Comparison of ENCODE assay signal across 9 cellular contexts in genomic region chr18:48137354-48138208, GRCh38.
A peak's percentile ranks its signal among the peaks of the same experiment; 100 is the strongest.
DNase-seq lines count a peak whose midpoint lies in the region; ATAC-seq and TF ChIP-seq lines count a peak whose summit lies in the region.
"Had no signal": no experiment of that assay in that cellular context is flagged by ENCODE, and none has a peak within 500 bp of the region (broad histone marks: within the 10 kb centered on the region; RNA-seq: fewer than 3 reads in every experiment).

No MANE protein-coding gene starts in this region.

- H3K36me3 ChIP-seq in CD4-positive, alpha-beta memory T cell (ENCODE audit: insufficient read depth, low read length): no peaks in the 10 kb centered on the region
- H3K36me3 ChIP-seq in ectodermal cell (ENCODE audit: control insufficient read depth, insufficient read depth, low read length): no peaks in the 10 kb centered on the region
- H3K36me3 ChIP-seq in MG63: no peaks in the 10 kb centered on the region

- POLR2A ChIA-PET in CD4-positive, alpha-beta memory T cell (lab: Charles Lee; ENCODE audit: partially characterized antibody): no interaction called here

- CTCF ChIA-PET in CD4-positive, alpha-beta memory T cell (lab: Charles Lee; ENCODE audit: partially characterized antibody): no interaction called here

- peaks cover 8% of the 10 kb centered on the region for H3K27me3 ChIP-seq in CD4-positive, alpha-beta memory T cell (ENCODE audit: insufficient read depth, low read length)
- H3K27me3 ChIP-seq in ectodermal cell (ENCODE audit: control insufficient read depth, insufficient read depth, low read length, poor library complexity, severe bottlenecking): peaks cover 61% of the 10 kb centered on the region
- H3K27me3 ChIP-seq in MG63: peaks cover 10% of the 10 kb centered on the region

- no peak overlapping the region for H3K27ac Mint-ChIP-seq in CD4-positive, alpha-beta memory T cell
- H3K27ac Mint-ChIP-seq in natural killer cell: no peak overlapping the region
- H3K27ac Mint-ChIP-seq: immature natural killer cell had no signal

- ATAC-seq in natural killer cell: no peak
- no peak for ATAC-seq in activated CD4-positive, CD25-positive, alpha-beta regulatory T cell treated with anti-CD3 and anti-CD28 coated beads, Interleukin-2, amount 50 U/mL, for 24 hours
- ATAC-seq in HG03460 (IDR thresholded peaks at IDR 0.05; ENCODE audit: unreplicated experiment): no peak

- no peaks in the 10 kb centered on the region for H3K9me3 Mint-ChIP-seq in CD4-positive, alpha-beta memory T cell
- H3K9me3 Mint-ChIP-seq in natural killer cell: no peaks in the 10 kb centered on the region
- H3K9me3 Mint-ChIP-seq: immature natural killer cell had no signal

- H3K4me3 Mint-ChIP-seq in CD4-positive, alpha-beta memory T cell: peak overlapping the region; percentile 36 to 81 (median 65)
- H3K4me3 Mint-ChIP-seq in natural killer cell: peak overlapping the region; percentile 58

- H3K27ac ChIP-seq in CD4-positive, alpha-beta memory T cell (ENCODE audit: low read depth, low read length): no peak overlapping the region
- no peak overlapping the region for H3K27ac ChIP-seq in ectodermal cell (ENCODE audit: insufficient read depth, low read depth, low read length, poor library complexity, severe bottlenecking)

- 45 to 50% methylated on average over 12 to 13 of the region's 13 CpGs for WGBS in ectodermal cell, 2 experiments

- DNase-seq in CD4-positive, alpha-beta memory T cell: no peak
- DNase-seq in LoVo (ENCODE audit: low spot score) (peak; percentile 64), natural killer cell (no peak), MG63 (no peak), epidermal melanocyte (ENCODE audit: insufficient read length, low spot score) (no peak)
- DNase-seq: immature natural killer cell had no signal

- no peak for TF ChIP-seq CTCF in natural killer cell (IDR thresholded peaks at IDR 0.05)

- peaks cover 8% of the 10 kb centered on the region for H3K4me1 ChIP-seq in CD4-positive, alpha-beta memory T cell (ENCODE audit: insufficient read depth, low read length)
- peaks cover 13% of the 10 kb centered on the region for H3K4me1 ChIP-seq in ectodermal cell (ENCODE audit: control insufficient read depth, insufficient read depth, low read length)

- peaks cover 31 to 40% of the 10 kb centered on the region in 2 donors for H3K27me3 Mint-ChIP-seq in CD4-positive, alpha-beta memory T cell
- H3K27me3 Mint-ChIP-seq in natural killer cell (ENCODE audit: low read depth in 2 of 2): peaks cover 46 to 50% of the 10 kb centered on the region in 2 donors

- no peaks in the 10 kb centered on the region for H3K9me3 ChIP-seq in CD4-positive, alpha-beta memory T cell (ENCODE audit: control insufficient read depth in 1 of 2, low read length in 2 of 2)
- no peaks in the 10 kb centered on the region for H3K9me3 ChIP-seq in ectodermal cell (ENCODE audit: control insufficient read depth, low read length)
- no peaks in the 10 kb centered on the region for H3K9me3 ChIP-seq in MG63

- H3K4me3 ChIP-seq in CD4-positive, alpha-beta memory T cell (ENCODE audit: low read length in 2 of 2): no peak overlapping the region
- H3K4me3 ChIP-seq in ectodermal cell (ENCODE audit: insufficient read depth, low read depth, low read length) (peak overlapping the region; percentile 38), MG63 (no peak overlapping the region)

- no peaks in the 10 kb centered on the region for H3K36me3 Mint-ChIP-seq in CD4-positive, alpha-beta memory T cell
- H3K36me3 Mint-ChIP-seq in natural killer cell: no peaks in the 10 kb centered on the region
- H3K36me3 Mint-ChIP-seq: immature natural killer cell had no signal

- intact Hi-C loops in CD4-positive, alpha-beta memory T cell (cut with micrococcal nuclease): no loop called here
- intact Hi-C loops in natural killer cell (cut with micrococcal nuclease): no loop called here

- peaks cover 6 to 9% (median 7%) of the 10 kb centered on the region in 4 donors for H3K4me1 Mint-ChIP-seq in CD4-positive, alpha-beta memory T cell
- no peaks in the 10 kb centered on the region for H3K4me1 Mint-ChIP-seq in natural killer cell
